ENCODE assay signal across 11 cellular contexts in genomic region chr20:45467172-45467571, GRCh38. TPM values are rescaled to one million over a fixed set of nuclear protein-coding genes. Genes with fewer than 3 reads are reported as not detected.
"Had no signal": no experiment of that assay in that cellular context is flagged by ENCODE, and none has a peak within 500 bp of the region (broad histone marks: within the 10 kb centered on the region; RNA-seq: fewer than 3 reads in every experiment).

No MANE protein-coding gene starts in this region.

- DNase-seq: GM23248, GOT3, H7, H9, HCEC 1CT, HFFc6 had no signal

- H3K4me1 ChIP-seq: HAP-1 had no signal

- H3K9me3 ChIP-seq: HAP-1 had no signal

- H3K9ac ChIP-seq: GM23248 had no signal

- H3K4me2 ChIP-seq: GM23338 had no signal

- H2AFZ ChIP-seq: GM23248, GM23338 had no signal

- FAIRE-seq: H1, H54 had no signal

- H3K27ac ChIP-seq: GM23248 had no signal

- H3K4me3 ChIP-seq: GM23248, GM23338, HAP-1 had no signal

- H3K36me3 ChIP-seq: HAP-1 had no signal

- ATAC-seq: GM23338 had no signal

RNA-seq across cellular contexts. Expression of gene WFDC2, which starts 2.4 kb away (rescaled TPM):
- total RNA-seq: GM23248, H4 had no signal
- polyA plus RNA-seq: GM23248 had no signal

RNA-seq across cellular contexts. Expression of gene SPINT3, which starts 48.2 kb away (rescaled TPM):
- total RNA-seq: GM23248, GM23338, H1, H4, H7, H9, HFFc6 had no signal
- polyA plus RNA-seq: GM23248, GM23338, H1 had no signal
